ENCODE assay signal across 15 cellular contexts in genomic region chr5:95044096-95044495, GRCh38.
"Had no signal": no experiment of that assay in that cellular context is flagged by ENCODE, and none has a peak within 500 bp of the region (broad histone marks: within the 10 kb centered on the region; RNA-seq: fewer than 3 reads in every experiment).

No MANE protein-coding gene starts in this region.

- DNase-seq: effector memory CD8-positive, alpha-beta T cell; gastrocnemius medialis; heart right ventricle; left lung; lower lobe of right lung; natural killer cell; occipital lobe; pancreas; right cardiac atrium; small intestine; stimulated activated CD4-positive, alpha-beta T cell treated with anti-CD3 and anti-CD28 coated beads, Interleukin-12 subunit alpha, Interleukin-12 subunit beta, amount 100 ng/mL, for 4 hours; stimulated activated naive CD4-positive, alpha-beta T cell; stomach; transverse colon had no signal

- FAIRE-seq: keratinocyte, pancreas, small intestine had no signal

- ATAC-seq: effector memory CD8-positive, alpha-beta T cell; gastrocnemius medialis; heart right ventricle; lower lobe of right lung; natural killer cell; pancreas; right cardiac atrium had no signal
